In the genomic region with DNA sequence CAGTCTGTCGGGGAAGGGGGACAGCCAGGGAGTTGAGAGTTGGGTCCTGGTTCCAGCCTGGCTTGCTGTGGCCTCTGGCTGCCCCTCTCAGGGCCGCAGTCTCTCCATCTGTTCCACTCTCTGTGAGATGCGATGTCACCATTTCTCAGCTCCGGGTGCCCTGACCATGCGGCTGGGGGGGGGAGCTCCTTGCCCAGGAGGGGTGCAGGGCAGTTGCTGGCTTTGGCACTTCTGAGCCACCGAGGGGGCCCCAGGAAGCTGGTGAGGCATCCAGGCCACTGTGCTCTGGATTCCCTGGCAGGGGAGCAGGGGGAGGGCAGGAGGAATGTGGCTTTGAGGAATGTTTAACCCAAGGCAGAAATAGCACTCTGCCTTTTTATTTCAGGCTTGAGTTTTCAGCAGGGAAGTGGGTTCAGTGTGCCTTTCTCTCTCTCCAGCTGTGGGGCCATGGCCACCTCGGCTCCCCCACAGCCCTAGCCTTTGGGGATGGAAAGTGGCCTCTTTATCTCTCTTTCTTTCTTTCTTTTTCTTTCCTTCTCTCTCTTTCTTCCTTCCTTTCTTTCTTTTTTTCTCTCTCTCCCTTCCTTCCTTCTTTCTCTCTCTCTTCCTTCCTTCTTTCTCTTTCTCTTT, we compare ENCODE assay signal across 1 cellular context.
TF ChIP-seq lines count a peak whose summit lies in the region.

No MANE protein-coding gene starts in this region.

TF ChIP-seq in HepG2, 621 proteins besides CTCF, POLR2A, EP300 and RAD21 (continues in another document):
- TF ChIP-seq, protein P1, sequence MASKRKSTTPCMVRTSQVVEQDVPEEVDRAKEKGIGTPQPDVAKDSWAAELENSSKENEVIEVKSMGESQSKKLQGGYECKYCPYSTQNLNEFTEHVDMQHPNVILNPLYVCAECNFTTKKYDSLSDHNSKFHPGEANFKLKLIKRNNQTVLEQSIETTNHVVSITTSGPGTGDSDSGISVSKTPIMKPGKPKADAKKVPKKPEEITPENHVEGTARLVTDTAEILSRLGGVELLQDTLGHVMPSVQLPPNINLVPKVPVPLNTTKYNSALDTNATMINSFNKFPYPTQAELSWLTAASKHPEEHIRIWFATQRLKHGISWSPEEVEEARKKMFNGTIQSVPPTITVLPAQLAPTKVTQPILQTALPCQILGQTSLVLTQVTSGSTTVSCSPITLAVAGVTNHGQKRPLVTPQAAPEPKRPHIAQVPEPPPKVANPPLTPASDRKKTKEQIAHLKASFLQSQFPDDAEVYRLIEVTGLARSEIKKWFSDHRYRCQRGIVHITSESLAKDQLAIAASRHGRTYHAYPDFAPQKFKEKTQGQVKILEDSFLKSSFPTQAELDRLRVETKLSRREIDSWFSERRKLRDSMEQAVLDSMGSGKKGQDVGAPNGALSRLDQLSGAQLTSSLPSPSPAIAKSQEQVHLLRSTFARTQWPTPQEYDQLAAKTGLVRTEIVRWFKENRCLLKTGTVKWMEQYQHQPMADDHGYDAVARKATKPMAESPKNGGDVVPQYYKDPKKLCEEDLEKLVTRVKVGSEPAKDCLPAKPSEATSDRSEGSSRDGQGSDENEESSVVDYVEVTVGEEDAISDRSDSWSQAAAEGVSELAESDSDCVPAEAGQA (IDR thresholded peaks at IDR 0.05; ENCODE audit: low read depth): no peak
- TF ChIP-seq, protein P1 (CRISPR knock-in tag; IDR thresholded peaks at IDR 0.05; ENCODE audit: borderline replicate concordance): no peak
- TF ChIP-seq TARDBP (CRISPR knock-in tag; IDR thresholded peaks at IDR 0.05): no peak
- TF ChIP-seq THAP11 (CRISPR knock-in tag; IDR thresholded peaks at IDR 0.05): no peak
- TF ChIP-seq, protein P2, sequence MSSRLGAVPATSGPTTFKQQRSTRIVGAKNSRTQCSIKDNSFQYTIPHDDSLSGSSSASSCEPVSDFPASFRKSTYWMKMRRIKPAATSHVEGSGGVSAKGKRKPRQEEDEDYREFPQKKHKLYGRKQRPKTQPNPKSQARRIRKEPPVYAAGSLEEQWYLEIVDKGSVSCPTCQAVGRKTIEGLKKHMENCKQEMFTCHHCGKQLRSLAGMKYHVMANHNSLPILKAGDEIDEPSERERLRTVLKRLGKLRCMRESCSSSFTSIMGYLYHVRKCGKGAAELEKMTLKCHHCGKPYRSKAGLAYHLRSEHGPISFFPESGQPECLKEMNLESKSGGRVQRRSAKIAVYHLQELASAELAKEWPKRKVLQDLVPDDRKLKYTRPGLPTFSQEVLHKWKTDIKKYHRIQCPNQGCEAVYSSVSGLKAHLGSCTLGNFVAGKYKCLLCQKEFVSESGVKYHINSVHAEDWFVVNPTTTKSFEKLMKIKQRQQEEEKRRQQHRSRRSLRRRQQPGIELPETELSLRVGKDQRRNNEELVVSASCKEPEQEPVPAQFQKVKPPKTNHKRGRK (CRISPR knock-in tag; IDR thresholded peaks at IDR 0.05): peak; percentile 85; the same call in 1 of the 2 replicates
- no peak for TF ChIP-seq BHLHE40 (IDR thresholded peaks at IDR 0.05; ENCODE audit: low read length)
- no peak for TF ChIP-seq ZNF766 (CRISPR knock-in tag; IDR thresholded peaks at IDR 0.05; ENCODE audit: borderline replicate concordance)
- TF ChIP-seq, protein P3, sequence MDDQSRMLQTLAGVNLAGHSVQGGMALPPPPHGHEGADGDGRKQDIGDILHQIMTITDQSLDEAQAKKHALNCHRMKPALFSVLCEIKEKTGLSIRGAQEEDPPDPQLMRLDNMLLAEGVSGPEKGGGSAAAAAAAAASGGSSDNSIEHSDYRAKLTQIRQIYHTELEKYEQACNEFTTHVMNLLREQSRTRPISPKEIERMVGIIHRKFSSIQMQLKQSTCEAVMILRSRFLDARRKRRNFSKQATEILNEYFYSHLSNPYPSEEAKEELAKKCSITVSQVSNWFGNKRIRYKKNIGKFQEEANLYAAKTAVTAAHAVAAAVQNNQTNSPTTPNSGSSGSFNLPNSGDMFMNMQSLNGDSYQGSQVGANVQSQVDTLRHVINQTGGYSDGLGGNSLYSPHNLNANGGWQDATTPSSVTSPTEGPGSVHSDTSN (CRISPR knock-in tag; IDR thresholded peaks at IDR 0.05; ENCODE audit: borderline replicate concordance): no peak
- TF ChIP-seq, protein P4, sequence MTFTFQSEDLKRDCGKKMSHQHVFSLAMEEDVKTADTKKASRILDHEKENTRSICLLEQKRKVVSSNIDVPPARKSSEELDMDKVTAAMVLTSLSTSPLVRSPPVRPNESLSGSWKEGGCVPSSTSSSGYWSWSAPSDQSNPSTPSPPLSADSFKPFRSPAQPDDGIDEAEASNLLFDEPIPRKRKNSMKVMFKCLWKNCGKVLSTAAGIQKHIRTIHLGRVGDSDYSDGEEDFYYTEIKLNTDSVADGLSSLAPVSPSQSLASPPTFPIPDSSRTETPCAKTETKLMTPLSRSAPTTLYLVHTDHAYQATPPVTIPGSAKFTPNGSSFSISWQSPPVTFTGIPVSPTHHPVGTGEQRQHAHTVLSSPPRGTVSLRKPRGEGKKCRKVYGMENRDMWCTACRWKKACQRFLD (CRISPR knock-in tag; IDR thresholded peaks at IDR 0.05; ENCODE audit: borderline replicate concordance): no peak
- TF ChIP-seq, protein P5, sequence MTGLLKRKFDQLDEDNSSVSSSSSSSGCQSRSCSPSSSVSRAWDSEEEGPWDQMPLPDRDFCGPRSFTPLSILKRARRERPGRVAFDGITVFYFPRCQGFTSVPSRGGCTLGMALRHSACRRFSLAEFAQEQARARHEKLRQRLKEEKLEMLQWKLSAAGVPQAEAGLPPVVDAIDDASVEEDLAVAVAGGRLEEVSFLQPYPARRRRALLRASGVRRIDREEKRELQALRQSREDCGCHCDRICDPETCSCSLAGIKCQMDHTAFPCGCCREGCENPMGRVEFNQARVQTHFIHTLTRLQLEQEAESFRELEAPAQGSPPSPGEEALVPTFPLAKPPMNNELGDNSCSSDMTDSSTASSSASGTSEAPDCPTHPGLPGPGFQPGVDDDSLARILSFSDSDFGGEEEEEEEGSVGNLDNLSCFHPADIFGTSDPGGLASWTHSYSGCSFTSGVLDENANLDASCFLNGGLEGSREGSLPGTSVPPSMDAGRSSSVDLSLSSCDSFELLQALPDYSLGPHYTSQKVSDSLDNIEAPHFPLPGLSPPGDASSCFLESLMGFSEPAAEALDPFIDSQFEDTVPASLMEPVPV (CRISPR knock-in tag; IDR thresholded peaks at IDR 0.05): no peak
- no peak for TF ChIP-seq GLI4 (CRISPR knock-in tag; IDR thresholded peaks at IDR 0.05; ENCODE audit: borderline replicate concordance)
- no peak for TF ChIP-seq GABPB1 (CRISPR knock-in tag; IDR thresholded peaks at IDR 0.05)
- TF ChIP-seq, protein P6, sequence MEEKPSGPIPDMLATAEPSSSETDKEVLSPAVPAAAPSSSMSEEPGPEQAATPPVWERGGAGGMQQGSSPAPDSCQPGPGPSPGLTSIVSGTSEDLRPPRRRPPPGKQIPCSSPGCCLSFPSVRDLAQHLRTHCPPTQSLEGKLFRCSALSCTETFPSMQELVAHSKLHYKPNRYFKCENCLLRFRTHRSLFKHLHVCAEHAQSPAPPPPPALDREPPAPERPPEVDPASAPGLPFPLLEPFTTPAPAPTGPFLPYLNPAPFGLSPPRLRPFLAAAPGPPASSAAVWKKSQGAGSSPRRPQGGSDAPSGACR (CRISPR knock-in tag; IDR thresholded peaks at IDR 0.05): no peak
- TF ChIP-seq, protein P7, sequence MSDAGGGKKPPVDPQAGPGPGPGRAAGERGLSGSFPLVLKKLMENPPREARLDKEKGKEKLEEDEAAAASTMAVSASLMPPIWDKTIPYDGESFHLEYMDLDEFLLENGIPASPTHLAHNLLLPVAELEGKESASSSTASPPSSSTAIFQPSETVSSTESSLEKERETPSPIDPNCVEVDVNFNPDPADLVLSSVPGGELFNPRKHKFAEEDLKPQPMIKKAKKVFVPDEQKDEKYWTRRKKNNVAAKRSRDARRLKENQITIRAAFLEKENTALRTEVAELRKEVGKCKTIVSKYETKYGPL (CRISPR knock-in tag; IDR thresholded peaks at IDR 0.05): no peak
- TF ChIP-seq, protein P8, sequence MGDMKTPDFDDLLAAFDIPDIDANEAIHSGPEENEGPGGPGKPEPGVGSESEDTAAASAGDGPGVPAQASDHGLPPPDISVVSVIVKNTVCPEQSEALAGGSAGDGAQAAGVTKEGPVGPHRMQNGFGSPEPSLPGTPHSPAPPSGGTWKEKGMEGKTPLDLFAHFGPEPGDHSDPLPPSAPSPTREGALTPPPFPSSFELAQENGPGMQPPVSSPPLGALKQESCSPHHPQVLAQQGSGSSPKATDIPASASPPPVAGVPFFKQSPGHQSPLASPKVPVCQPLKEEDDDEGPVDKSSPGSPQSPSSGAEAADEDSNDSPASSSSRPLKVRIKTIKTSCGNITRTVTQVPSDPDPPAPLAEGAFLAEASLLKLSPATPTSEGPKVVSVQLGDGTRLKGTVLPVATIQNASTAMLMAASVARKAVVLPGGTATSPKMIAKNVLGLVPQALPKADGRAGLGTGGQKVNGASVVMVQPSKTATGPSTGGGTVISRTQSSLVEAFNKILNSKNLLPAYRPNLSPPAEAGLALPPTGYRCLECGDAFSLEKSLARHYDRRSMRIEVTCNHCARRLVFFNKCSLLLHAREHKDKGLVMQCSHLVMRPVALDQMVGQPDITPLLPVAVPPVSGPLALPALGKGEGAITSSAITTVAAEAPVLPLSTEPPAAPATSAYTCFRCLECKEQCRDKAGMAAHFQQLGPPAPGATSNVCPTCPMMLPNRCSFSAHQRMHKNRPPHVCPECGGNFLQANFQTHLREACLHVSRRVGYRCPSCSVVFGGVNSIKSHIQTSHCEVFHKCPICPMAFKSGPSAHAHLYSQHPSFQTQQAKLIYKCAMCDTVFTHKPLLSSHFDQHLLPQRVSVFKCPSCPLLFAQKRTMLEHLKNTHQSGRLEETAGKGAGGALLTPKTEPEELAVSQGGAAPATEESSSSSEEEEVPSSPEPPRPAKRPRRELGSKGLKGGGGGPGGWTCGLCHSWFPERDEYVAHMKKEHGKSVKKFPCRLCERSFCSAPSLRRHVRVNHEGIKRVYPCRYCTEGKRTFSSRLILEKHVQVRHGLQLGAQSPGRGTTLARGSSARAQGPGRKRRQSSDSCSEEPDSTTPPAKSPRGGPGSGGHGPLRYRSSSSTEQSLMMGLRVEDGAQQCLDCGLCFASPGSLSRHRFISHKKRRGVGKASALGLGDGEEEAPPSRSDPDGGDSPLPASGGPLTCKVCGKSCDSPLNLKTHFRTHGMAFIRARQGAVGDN (CRISPR knock-in tag; IDR thresholded peaks at IDR 0.05): peak; percentile 17; the same call in 1 of the 2 replicates
- TF ChIP-seq, protein P9, sequence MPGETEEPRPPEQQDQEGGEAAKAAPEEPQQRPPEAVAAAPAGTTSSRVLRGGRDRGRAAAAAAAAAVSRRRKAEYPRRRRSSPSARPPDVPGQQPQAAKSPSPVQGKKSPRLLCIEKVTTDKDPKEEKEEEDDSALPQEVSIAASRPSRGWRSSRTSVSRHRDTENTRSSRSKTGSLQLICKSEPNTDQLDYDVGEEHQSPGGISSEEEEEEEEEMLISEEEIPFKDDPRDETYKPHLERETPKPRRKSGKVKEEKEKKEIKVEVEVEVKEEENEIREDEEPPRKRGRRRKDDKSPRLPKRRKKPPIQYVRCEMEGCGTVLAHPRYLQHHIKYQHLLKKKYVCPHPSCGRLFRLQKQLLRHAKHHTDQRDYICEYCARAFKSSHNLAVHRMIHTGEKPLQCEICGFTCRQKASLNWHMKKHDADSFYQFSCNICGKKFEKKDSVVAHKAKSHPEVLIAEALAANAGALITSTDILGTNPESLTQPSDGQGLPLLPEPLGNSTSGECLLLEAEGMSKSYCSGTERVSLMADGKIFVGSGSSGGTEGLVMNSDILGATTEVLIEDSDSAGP (CRISPR knock-in tag; IDR thresholded peaks at IDR 0.05; ENCODE audit: borderline replicate concordance): 0 out of 2 replicates have a peak, but pooled peaks have one; percentile 25
- no peak for TF ChIP-seq ZNF678 (CRISPR knock-in tag; IDR thresholded peaks at IDR 0.05)
- no peak for TF ChIP-seq KLF15 (CRISPR knock-in tag; IDR thresholded peaks at IDR 0.05; ENCODE audit: borderline replicate concordance)
- TF ChIP-seq MAZ (IDR thresholded peaks at IDR 0.05; ENCODE audit: borderline replicate concordance, low read depth, low read length): no peak
- TF ChIP-seq MAZ (CRISPR knock-in tag; IDR thresholded peaks at IDR 0.05; ENCODE audit: low read depth): no peak
- TF ChIP-seq NBN (conservative IDR thresholded peaks at IDR 0.05): no peak
- TF ChIP-seq, protein P10, sequence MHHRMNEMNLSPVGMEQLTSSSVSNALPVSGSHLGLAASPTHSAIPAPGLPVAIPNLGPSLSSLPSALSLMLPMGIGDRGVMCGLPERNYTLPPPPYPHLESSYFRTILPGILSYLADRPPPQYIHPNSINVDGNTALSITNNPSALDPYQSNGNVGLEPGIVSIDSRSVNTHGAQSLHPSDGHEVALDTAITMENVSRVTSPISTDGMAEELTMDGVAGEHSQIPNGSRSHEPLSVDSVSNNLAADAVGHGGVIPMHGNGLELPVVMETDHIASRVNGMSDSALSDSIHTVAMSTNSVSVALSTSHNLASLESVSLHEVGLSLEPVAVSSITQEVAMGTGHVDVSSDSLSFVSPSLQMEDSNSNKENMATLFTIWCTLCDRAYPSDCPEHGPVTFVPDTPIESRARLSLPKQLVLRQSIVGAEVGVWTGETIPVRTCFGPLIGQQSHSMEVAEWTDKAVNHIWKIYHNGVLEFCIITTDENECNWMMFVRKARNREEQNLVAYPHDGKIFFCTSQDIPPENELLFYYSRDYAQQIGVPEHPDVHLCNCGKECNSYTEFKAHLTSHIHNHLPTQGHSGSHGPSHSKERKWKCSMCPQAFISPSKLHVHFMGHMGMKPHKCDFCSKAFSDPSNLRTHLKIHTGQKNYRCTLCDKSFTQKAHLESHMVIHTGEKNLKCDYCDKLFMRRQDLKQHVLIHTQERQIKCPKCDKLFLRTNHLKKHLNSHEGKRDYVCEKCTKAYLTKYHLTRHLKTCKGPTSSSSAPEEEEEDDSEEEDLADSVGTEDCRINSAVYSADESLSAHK (CRISPR knock-in tag; IDR thresholded peaks at IDR 0.05; ENCODE audit: borderline replicate concordance): no peak
- TF ChIP-seq CEBPB (IDR thresholded peaks at IDR 0.05; ENCODE audit: borderline replicate concordance, low read depth, low read length): no peak
- TF ChIP-seq, protein P11, sequence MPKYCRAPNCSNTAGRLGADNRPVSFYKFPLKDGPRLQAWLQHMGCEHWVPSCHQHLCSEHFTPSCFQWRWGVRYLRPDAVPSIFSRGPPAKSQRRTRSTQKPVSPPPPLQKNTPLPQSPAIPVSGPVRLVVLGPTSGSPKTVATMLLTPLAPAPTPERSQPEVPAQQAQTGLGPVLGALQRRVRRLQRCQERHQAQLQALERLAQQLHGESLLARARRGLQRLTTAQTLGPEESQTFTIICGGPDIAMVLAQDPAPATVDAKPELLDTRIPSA (CRISPR knock-in tag; IDR thresholded peaks at IDR 0.05; ENCODE audit: borderline replicate concordance): no peak
- TF ChIP-seq ZFYVE20 (CRISPR knock-in tag; IDR thresholded peaks at IDR 0.05; ENCODE audit: borderline replicate concordance, low read depth): no peak
